ENCODE assay signal across 8 cellular contexts in the genomic region with DNA sequence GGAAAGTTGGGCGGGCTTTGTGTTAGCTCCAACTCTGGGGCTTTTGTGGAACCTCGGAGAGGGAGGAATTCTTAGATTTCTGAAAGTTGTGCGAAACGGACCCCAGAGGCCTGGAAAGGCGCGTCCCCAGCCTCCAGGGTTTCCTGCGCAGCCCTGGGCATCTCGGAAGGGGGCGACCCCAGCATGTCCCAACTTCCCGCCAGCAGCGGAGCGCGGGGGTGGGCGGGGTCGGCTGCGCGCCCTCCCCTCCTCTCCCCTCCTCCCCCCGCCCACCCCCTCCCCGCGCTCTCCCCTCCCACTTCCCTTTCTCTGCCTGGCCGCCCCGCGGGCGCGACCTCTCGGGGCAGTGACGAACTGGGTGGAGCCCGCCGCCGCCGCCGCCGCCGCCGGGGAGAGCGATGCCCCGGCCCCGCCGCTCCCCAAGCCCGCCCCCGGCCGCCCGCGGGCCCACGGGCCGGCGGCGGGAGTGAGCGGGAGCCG. TPM values are rescaled to one million over a fixed set of nuclear protein-coding genes. Genes with fewer than 3 reads are reported as not detected.
DNase-seq lines count a peak whose midpoint lies in the region; ATAC-seq and TF ChIP-seq lines count a peak whose summit lies in the region.

No MANE protein-coding gene starts in this region.

- H3K4me3 ChIP-seq in ACC112 (ENCODE audit: low read depth, low read length) = peak overlapping the region; percentile 93
- peak overlapping the region; percentile 89 for H3K4me3 ChIP-seq in lower lobe of right lung

- H3K9me3 ChIP-seq in lower lobe of right lung = no peaks in the 10 kb centered on the region

- H3K27me3 ChIP-seq in ACC112 (ENCODE audit: insufficient read depth, low read length) (no peaks in the 10 kb centered on the region), lower lobe of right lung (ENCODE audit: low read depth) (no peaks in the 10 kb centered on the region)

- intact Hi-C loops in lower lobe of right lung (cut with DNase I) = no loop called here

- H3K4me1 ChIP-seq in ACC112 (ENCODE audit: control insufficient read depth, insufficient read depth, low read length, unreplicated experiment) = peaks cover 5% of the 10 kb centered on the region
- H3K4me1 ChIP-seq in lower lobe of right lung = peaks cover 15% of the 10 kb centered on the region

- ATAC-seq in GM18867 (IDR thresholded peaks at IDR 0.05; ENCODE audit: unreplicated experiment) (peak; percentile 83), HG03097 (IDR thresholded peaks at IDR 0.05; ENCODE audit: low FRiP score, unreplicated experiment) (peak; percentile 64), lower lobe of right lung (peak; percentile 91 to 94)

- H3K36me3 ChIP-seq in ACC112 (ENCODE audit: insufficient read depth, low read length) (no peaks in the 10 kb centered on the region), lower lobe of right lung (no peaks in the 10 kb centered on the region)

- peak overlapping the region; percentile 90 for H2AFZ ChIP-seq in ACC112 (ENCODE audit: low read length, unreplicated experiment)

- H3K27ac ChIP-seq in ACC112 (ENCODE audit: low read depth, low read length) = peak overlapping the region; percentile 52; the same call in 1 of the 2 replicates
- peak overlapping the region; percentile 95 for H3K27ac ChIP-seq in lower lobe of right lung

- H3K79me2 ChIP-seq in ACC112 (ENCODE audit: control insufficient read depth, insufficient read depth, low read length, unreplicated experiment) = peaks cover 24% of the 10 kb centered on the region

- peak; percentile 13 for DNase-seq in NCI-H524 treated with DMSO at 0.1 percent for 48 hours (lab: John Stamatoyannopoulos, UW)
- DNase-seq in activated CD4-positive, alpha-beta T cell treated with anti-CD3 and anti-CD28 coated beads, Interleukin-2, amount 50 U/mL, for 48 hours = peak; percentile 74 to 76
- DNase-seq in dermis microvascular lymphatic vessel endothelial cell (ENCODE audit: low read depth in 2 of 2) = peak; percentile 45 to 79
- peak; percentile 86 for DNase-seq in lower lobe of right lung
- peak; percentile 58 to 73 (median 67) for DNase-seq in stimulated activated CD4-positive, alpha-beta T cell treated with anti-CD3 and anti-CD28 coated beads, TNF-alpha, amount 100 ng/mL, for 4 hours (ENCODE audit: low read depth in 3 of 3)

- TF ChIP-seq CTCF in lower lobe of right lung (IDR thresholded peaks at IDR 0.05) = no peak

RNA-seq across cellular contexts. Expression of gene PTTG2, which starts 16.8 kb away (rescaled TPM):
- total RNA-seq in dermis microvascular lymphatic vessel endothelial cell = not detected in 2 replicates
- 1.2 TPM for total RNA-seq in lower lobe of right lung

Comparison
In these comparisons a context has a peak if more than half of its experiments do, and no peak if none do; other contexts are left out.
1. Peak in every context shown above with its lines: DNase-seq, ATAC-seq, H3K4me3 ChIP-seq and H3K27ac ChIP-seq.
2. DNase-seq: peak in every context shown above with its lines; median percentile 86 in lower lobe of right lung; 75 in activated CD4-positive, alpha-beta T cell treated with anti-CD3 and anti-CD28 coated beads, Interleukin-2, amount 50 U/mL, for 48 hours; 67 in stimulated activated CD4-positive, alpha-beta T cell treated with anti-CD3 and anti-CD28 coated beads, TNF-alpha, amount 100 ng/mL, for 4 hours; 62 in dermis microvascular lymphatic vessel endothelial cell; 13 in NCI-H524 treated with DMSO at 0.1 percent for 48 hours.